In genomic region chr1:51283977-51284376, GRCh38 we compare ENCODE assay signal across 14 cellular contexts. TPM values are rescaled to one million over a fixed set of nuclear protein-coding genes. Genes with fewer than 3 reads are reported as not detected.
"Had no signal": no experiment of that assay in that cellular context is flagged by ENCODE, and none has a peak within 500 bp of the region (broad histone marks: within the 10 kb centered on the region; RNA-seq: fewer than 3 reads in every experiment).

No MANE protein-coding gene starts in this region.

- H3K27ac Mint-ChIP-seq: activated CD4-positive, alpha-beta memory T cell treated with anti-CD3 and anti-CD28 coated beads, Interleukin-2, amount 10 ng/mL, durations not matched to agents 7 days and 5 days; activated naive CD4-positive, alpha-beta T cell treated with anti-CD3 and anti-CD28 coated beads for 36 hours; memory B cell; natural killer cell treated with Interleukin-12 subunit alpha and Interleukin-12 subunit beta and Interleukin-15 and Interleukin-18, amount 100 ng/mL, for 72 hours had no signal

- H3K27me3 Mint-ChIP-seq: memory B cell; natural killer cell treated with Interleukin-12 subunit alpha and Interleukin-12 subunit beta and Interleukin-15 and Interleukin-18, amount 100 ng/mL, for 72 hours had no signal

- H3K4me1 Mint-ChIP-seq: memory B cell had no signal

- H3K4me3 Mint-ChIP-seq: activated CD4-positive, alpha-beta memory T cell treated with anti-CD3 and anti-CD28 coated beads, Interleukin-2, amount 10 ng/mL, durations not matched to agents 7 days and 5 days; activated naive CD4-positive, alpha-beta T cell treated with anti-CD3 and anti-CD28 coated beads for 36 hours; memory B cell; natural killer cell treated with Interleukin-12 subunit alpha and Interleukin-12 subunit beta and Interleukin-15 and Interleukin-18, amount 100 ng/mL, for 72 hours had no signal

- H3K27ac ChIP-seq: coronary artery, heart left ventricle, left ventricle myocardium inferior, transverse colon had no signal

- H3K9me3 Mint-ChIP-seq: activated CD4-positive, alpha-beta memory T cell treated with anti-CD3 and anti-CD28 coated beads, Interleukin-2, amount 10 ng/mL, durations not matched to agents 7 days and 5 days; activated naive CD4-positive, alpha-beta T cell treated with anti-CD3 and anti-CD28 coated beads for 36 hours; memory B cell; natural killer cell treated with Interleukin-12 subunit alpha and Interleukin-12 subunit beta and Interleukin-15 and Interleukin-18, amount 100 ng/mL, for 72 hours had no signal

- DNase-seq: activated CD4-positive, alpha-beta memory T cell treated with anti-CD3 and anti-CD28 coated beads, Interleukin-2, amount 10 ng/mL, durations not matched to agents 7 days and 5 days; activated CD4-positive, alpha-beta T cell treated with anti-CD3 and anti-CD28 coated beads for 1 hour; activated naive CD4-positive, alpha-beta T cell treated with anti-CD3 and anti-CD28 coated beads for 36 hours; central memory CD4-positive, alpha-beta T cell; effector CD4-positive, alpha-beta T cell; foreskin melanocyte; left ventricle myocardium inferior; stimulated activated CD4-positive, alpha-beta T cell treated with anti-CD3 and anti-CD28 coated beads, Interleukin-15, amount 100 ng/mL, for 24 hours; stimulated activated CD4-positive, alpha-beta T cell treated with anti-CD3 and anti-CD28 coated beads, Interleukin-4, amount 100 ng/mL, for 24 hours had no signal

- ATAC-seq: natural killer cell treated with Interleukin-12 subunit alpha and Interleukin-12 subunit beta and Interleukin-15 and Interleukin-18, amount 100 ng/mL, for 72 hours had no signal

- H3K36me3 Mint-ChIP-seq: memory B cell; natural killer cell treated with Interleukin-12 subunit alpha and Interleukin-12 subunit beta and Interleukin-15 and Interleukin-18, amount 100 ng/mL, for 72 hours had no signal

RNA-seq across cellular contexts. Expression of gene TTC39A, which starts 46.4 kb away (rescaled TPM):
- total RNA-seq: activated CD4-positive, alpha-beta memory T cell treated with anti-CD3 and anti-CD28 coated beads, Interleukin-2, amount 10 ng/mL, durations not matched to agents 7 days and 5 days; activated naive CD4-positive, alpha-beta T cell treated with anti-CD3 and anti-CD28 coated beads for 36 hours had no signal
